ENCODE assay signal across 12 cellular contexts in genomic region chr1:201190624-201191051, GRCh38. TPM values are rescaled to one million over a fixed set of nuclear protein-coding genes. Genes with fewer than 3 reads are reported as not detected.
DNase-seq lines count a peak whose midpoint lies in the region; ATAC-seq, FAIRE-seq and TF ChIP-seq lines count a peak whose summit lies in the region.
"Had no signal": no experiment of that assay in that cellular context is flagged by ENCODE, and none has a peak within 500 bp of the region (broad histone marks: within the 10 kb centered on the region; RNA-seq: fewer than 3 reads in every experiment).

Gene IGFN1, plus strand, starts transcription at chr1:201190824. Its CDS starts 2,470 bp downstream, at chr1:201193294.

- no peak within 1 kb of the TSS for H2AFZ ChIP-seq in PC-9

- no peaks in the 10 kb centered on the region for H3K36me3 Mint-ChIP-seq in type B pancreatic cell

- H3F3A ChIP-seq in PC-9 (ENCODE audit: insufficient read depth, low read depth): no peaks in the 10 kb centered on the region

- H3K27me3 Mint-ChIP-seq in type B pancreatic cell: peaks cover 15% of the 10 kb centered on the region

- no peaks in the 10 kb centered on the region for H4K20me1 ChIP-seq in PC-9 (ENCODE audit: insufficient read depth)

- no peaks in the 10 kb centered on the region for H3K9me3 ChIP-seq in PC-9 (ENCODE audit: insufficient read depth, low read depth)
- H3K9me3 ChIP-seq in kidney (ENCODE audit: control insufficient read depth in 1 of 2, low read length in 2 of 2): no peaks in the 10 kb centered on the region
- H3K9me3 ChIP-seq: ascending aorta had no signal

- H3K4me3 ChIP-seq in PC-9 (no peak within 1 kb of the TSS), kidney (ENCODE audit: low read length in 2 of 2) (no peak within 1 kb of the TSS)
- H3K4me3 ChIP-seq: ascending aorta had no signal

- TF ChIP-seq CTCF in PC-9 (conservative IDR thresholded peaks at IDR 0.05) (no peak), kidney (IDR thresholded peaks at IDR 0.05; ENCODE audit: borderline replicate concordance, extremely low read depth, insufficient read depth) (no peak), type B pancreatic cell (conservative IDR thresholded peaks at IDR 0.05) (no peak)

- H3K9me2 ChIP-seq in PC-9 (ENCODE audit: insufficient read depth): no peaks in the 10 kb centered on the region

- H3K4me1 ChIP-seq in PC-9 (replicated peaks; ENCODE audit: insufficient read depth): peaks cover 21% of the 10 kb centered on the region
- H3K4me1 ChIP-seq in kidney (ENCODE audit: control insufficient read depth in 1 of 2, insufficient read depth in 1 of 2, low read depth in 1 of 2, low read length in 2 of 2): no peaks in the 10 kb centered on the region
- H3K4me1 ChIP-seq: ascending aorta had no signal

- H3K27ac Mint-ChIP-seq in type B pancreatic cell: peak within 1 kb of the TSS; percentile 15
- H3K27ac Mint-ChIP-seq: activated T-cell treated with anti-CD3 and anti-CD28 coated beads, Interleukin-2, amount 50 U/mL, for 24 hours had no signal

- H3K36me3 ChIP-seq in PC-9 (ENCODE audit: low read depth): no peaks in the 10 kb centered on the region
- H3K36me3 ChIP-seq in kidney (ENCODE audit: control insufficient read depth in 1 of 2, insufficient read depth in 2 of 2, low read length in 2 of 2): no peaks in the 10 kb centered on the region
- H3K36me3 ChIP-seq: ascending aorta had no signal

- no peaks in the 10 kb centered on the region for H3K9me3 Mint-ChIP-seq in type B pancreatic cell
- H3K9me3 Mint-ChIP-seq: activated T-cell treated with anti-CD3 and anti-CD28 coated beads, Interleukin-2, amount 50 U/mL, for 24 hours had no signal

- no peaks in the 10 kb centered on the region for H3K79me2 ChIP-seq in PC-9 (ENCODE audit: low read depth)

- no peak within 1 kb of the TSS for H3K9ac ChIP-seq in kidney (ENCODE audit: low read length in 2 of 2)

- intact Hi-C loops in PC-9 (cut with micrococcal nuclease; ENCODE audit: unreplicated experiment): loop anchor here (1.0 kb wide), 1 partner anchor 19 kb away; no protein-coding TSS in a partner anchor
- intact Hi-C loops in kidney (cut with DNase I): no loop called here

- BruUV-seq in PC-9 (replicated peaks; lab: Mats Ljungman, UMichigan): no TSS peak

- DNase-seq in NCI-H82 (lab: John Stamatoyannopoulos, UW) (peak; percentile 77), NCI-H82 treated with DMSO at 0.1 percent for 48 hours (lab: John Stamatoyannopoulos, UW; ENCODE audit: unreplicated experiment) (no peak), PC-9 (peak in 1 of 2 experiments; percentile 65), kidney (peak; percentile 51), type B pancreatic cell (ENCODE audit: extremely low spot score, unreplicated experiment) (no peak), COR-L47 (lab: John Stamatoyannopoulos, UW) (no peak)
- no peak for DNase-seq in activated CD4-positive, alpha-beta T cell treated with anti-CD3 and anti-CD28 coated beads, Interleukin-2, amount 50 U/mL, for 1 hour
- DNase-seq: activated T-cell treated with anti-CD3 and anti-CD28 coated beads, Interleukin-2, amount 50 U/mL, for 24 hours; hypothalamus had no signal

- H3K4me1 Mint-ChIP-seq in type B pancreatic cell (ENCODE audit: unreplicated experiment): peaks cover 27% of the 10 kb centered on the region

- no peak for FAIRE-seq in kidney (lab: Jason Lieb, UNC)
- FAIRE-seq: TTC549 had no signal

- ATAC-seq in HG03520 (IDR thresholded peaks at IDR 0.05; ENCODE audit: unreplicated experiment): no peak

- POLR2A ChIA-PET in PC-9 (lab: Charles Lee; ENCODE audit: unreplicated experiment): no interaction called here

- H3K4me2 ChIP-seq in PC-9: peak within 1 kb of the TSS; percentile 59

- H3K4me3 Mint-ChIP-seq in type B pancreatic cell: peak within 1 kb of the TSS; percentile 2
- H3K4me3 Mint-ChIP-seq: activated T-cell treated with anti-CD3 and anti-CD28 coated beads, Interleukin-2, amount 50 U/mL, for 24 hours had no signal

- no peaks in the 10 kb centered on the region for H3K27me3 ChIP-seq in PC-9 (ENCODE audit: insufficient read depth, low read depth)
- H3K27me3 ChIP-seq: ascending aorta had no signal

- CTCF ChIA-PET in PC-9 (lab: Charles Lee): no interaction called here

- H3K27ac ChIP-seq in PC-9 (no peak within 1 kb of the TSS), kidney (ENCODE audit: low read depth in 2 of 2, low read length in 2 of 2) (no peak within 1 kb of the TSS)
- H3K27ac ChIP-seq: ascending aorta had no signal

RNA-seq across cellular contexts. Expression of gene IGFN1, which starts in this region (rescaled TPM):
- total RNA-seq in PC-9 (2021) (4.3 TPM in 2 replicates), kidney (2.8 TPM), type B pancreatic cell (ENCODE audit: low replicate concordance) (2.0 and 7.9 TPM in 2 replicates)
- not detected for polyA plus RNA-seq in kidney (ENCODE audit: insufficient read depth, low read depth, low replicate concordance)
- total RNA-seq: ascending aorta had no signal

Comparison
In these comparisons a context has a peak if more than half of its experiments do, and no peak if none do; other contexts are left out.
1. DNase-seq: peak in NCI-H82 (single experiment) and kidney (single experiment); none in NCI-H82 treated with DMSO at 0.1 percent for 48 hours (single experiment), type B pancreatic cell (single experiment), COR-L47 (single experiment) and activated CD4-positive, alpha-beta T cell treated with anti-CD3 and anti-CD28 coated beads, Interleukin-2, amount 50 U/mL, for 1 hour (single experiment).